9 cellular contexts compared by ENCODE assay signal in genomic region chr11:73387594-73388021, GRCh38. TPM values are rescaled to one million over a fixed set of nuclear protein-coding genes. Genes with fewer than 3 reads are reported as not detected.
DNase-seq lines count a peak whose midpoint lies in the region; ATAC-seq, FAIRE-seq and TF ChIP-seq lines count a peak whose summit lies in the region.
"Had no signal": no experiment of that assay in that cellular context is flagged by ENCODE, and none has a peak within 500 bp of the region (broad histone marks: within the 10 kb centered on the region; RNA-seq: fewer than 3 reads in every experiment).

No MANE protein-coding gene starts in this region.

- H3K27ac ChIP-seq in HL-60 (replicated peaks) = peak overlapping the region; percentile 87
- peak overlapping the region; percentile 95 for H3K27ac ChIP-seq in GM12878 (ENCODE audit: control insufficient read depth, insufficient read depth)
- peak overlapping the region in 1 of 2 donors; percentile 61 for H3K27ac ChIP-seq in coronary artery

- POLR2A ChIA-PET in Caco-2 (lab: Charles Lee) (no interaction called here), GM12878 (lab: Charles Lee) (interaction anchor here (0.6 to 2.2 kb wide), 3 partner anchors 9 to 1385 kb away, joined by 3 to 9 read pairs (median 5); no protein-coding TSS in a partner anchor)

- no peak for TF ChIP-seq POLR2A in GM12878 (IDR thresholded peaks at IDR 0.05; ENCODE audit: low read depth, low read length)

- no peaks in the 10 kb centered on the region for H4K20me1 ChIP-seq in GM12878 (ENCODE audit: control insufficient read depth, insufficient read depth)

- intact Hi-C loops in Caco-2 (cut with micrococcal nuclease; ENCODE audit: unreplicated experiment) (no loop called here), GM12878 (cut with micrococcal nuclease; ENCODE audit: unreplicated experiment) (no loop called here)

- peaks cover 6% of the 10 kb centered on the region for H3K36me3 Mint-ChIP-seq in Caco-2 (ENCODE audit: insufficient read depth, unreplicated experiment)
- no peaks in the 10 kb centered on the region for H3K36me3 Mint-ChIP-seq in nephron progenitor cell (ENCODE audit: low read depth)

- peak overlapping the region; percentile 88 for H3K4me2 ChIP-seq in GM12878 (ENCODE audit: control insufficient read depth, insufficient read depth)

- BruUV-seq in Caco-2 (replicated peaks; lab: Mats Ljungman, UMichigan) (no TSS peak), GM12878 (replicated peaks; lab: Mats Ljungman, UMichigan) (no TSS peak)

- ATAC-seq in GM12878 (no peak), GM19452 (IDR thresholded peaks at IDR 0.05; ENCODE audit: unreplicated experiment) (no peak), GM19328 (IDR thresholded peaks at IDR 0.05; ENCODE audit: unreplicated experiment) (no peak)

- FAIRE-seq in GM12878 (lab: Jason Lieb, UNC) = no peak
- FAIRE-seq: islet of Langerhans had no signal

- DNase-seq in Caco-2 (no peak), HL-60 (ENCODE audit: low read depth in 1 of 2, low spot score in 1 of 2) (peak in 1 of 2 experiments; percentile 58), GM12878 (ENCODE audit: low read depth, low spot score) (no peak), nephron progenitor cell (peak; percentile 68), coronary artery (ENCODE audit: low spot score) (no peak), NCI-H2107 treated with DMSO at 0.1 percent for 48 hours (lab: John Stamatoyannopoulos, UW; ENCODE audit: unreplicated experiment) (no peak)

- SMC1A ChIA-PET in GM12878 (lab: Charles Lee; ENCODE audit: uncharacterized antibody, unreplicated experiment) = interaction anchor here (1.2 to 1.4 kb wide), 2 partner anchors 14 to 36 kb away, joined by 4 to 5 read pairs; no protein-coding TSS in a partner anchor

- H2AFZ ChIP-seq in GM12878 (ENCODE audit: control insufficient read depth, low read depth, low read length) = no peak overlapping the region

- RAD21 ChIA-PET in GM12878 (lab: Charles Lee; ENCODE audit: unreplicated experiment) = interaction anchor here (1.0 to 1.1 kb wide), 3 partner anchors 15 to 52 kb away, joined by 3 to 6 read pairs (median 3); no protein-coding TSS in a partner anchor

- H3K27ac Mint-ChIP-seq in Caco-2 (ENCODE audit: unreplicated experiment) (peak overlapping the region; percentile 22), nephron progenitor cell (peak overlapping the region; percentile 90)

- H3K36me3 ChIP-seq in Caco-2 (ENCODE audit: control insufficient read depth, insufficient read depth, low read length) = no peaks in the 10 kb centered on the region
- peaks cover 7 to 35% of the 10 kb centered on the region in 2 experiments; a peak in 2 of 4 replicates for H3K36me3 ChIP-seq in GM12878 (ENCODE audit: control insufficient read depth in 2 of 2, insufficient read depth in 2 of 2, low read length in 1 of 2)

- CTCF ChIA-PET in Caco-2 (lab: Charles Lee) (no interaction called here), GM12878 (lab: Yijun Ruan, JAX) (interaction anchor here (0.6 to 25.6 kb wide), 6 partner anchors 10 to 801 kb away, joined by 3 to 400 read pairs (median 4); partner anchors contain the start of gene RELT)

- in situ Hi-C loops in GM12878 (cut with MboI) = no loop called here

- peak overlapping the region; percentile 62; the same call in 1 of the 2 replicates for H3K9ac ChIP-seq in GM12878 (ENCODE audit: control insufficient read depth, insufficient read depth, low read length)

- H3K4me3 ChIP-seq in Caco-2 (ENCODE audit: low read depth, low read length) = no peak overlapping the region
- no peak overlapping the region for H3K4me3 ChIP-seq in HL-60 (replicated peaks; ENCODE audit: insufficient read depth, low read length)
- H3K4me3 ChIP-seq in GM12878 = peak overlapping the region; percentile 43; the same call in 1 of the 2 replicates
- no peak overlapping the region for H3K4me3 ChIP-seq in coronary artery

- no peaks in the 10 kb centered on the region for H3K9me3 ChIP-seq in Caco-2
- H3K9me3 ChIP-seq in GM12878 (replicated peaks; ENCODE audit: control insufficient read depth, insufficient read depth, low read length) = no peaks in the 10 kb centered on the region

- TF ChIP-seq CTCF in Caco-2 (IDR thresholded peaks at IDR 0.05; ENCODE audit: insufficient read depth in 1 of 2, low read depth in 1 of 2, low read length in 1 of 2, severe bottlenecking in 1 of 2, unreplicated experiment in 1 of 2) = no peak
- TF ChIP-seq CTCF in HL-60 (IDR thresholded peaks at IDR 0.05; ENCODE audit: insufficient read depth, low read length) = no peak
- TF ChIP-seq CTCF in GM12878 (IDR thresholded peaks at IDR 0.05 in 2 of 3, conservative IDR thresholded peaks at IDR 0.05 in 1 of 3; ENCODE audit: control insufficient read depth in 2 of 3, extremely low read depth in 1 of 3, insufficient read depth in 1 of 3, low read depth in 3 of 3, low read length in 3 of 3) = 0 out of 6 replicates have a peak, but pooled peaks of 1 of the 3 experiments have one; percentile 2
- TF ChIP-seq CTCF in nephron progenitor cell (IDR thresholded peaks at IDR 0.05) = no peak
- TF ChIP-seq CTCF in coronary artery (IDR thresholded peaks at IDR 0.05) = no peak

- WGBS in GM12878 (ENCODE audit: insufficient coverage, insufficient replicate concordance, low lambda C conversion rate, missing lambda C conversion rate) = 48% methylated on average over 13 of the region's 13 CpGs

- H3K79me2 ChIP-seq in GM12878 (ENCODE audit: control insufficient read depth, insufficient read depth, low read length) = peaks cover 81% of the 10 kb centered on the region

- H3K4me1 ChIP-seq in Caco-2 (peaks cover 4% of the 10 kb centered on the region), GM12878 (ENCODE audit: control insufficient read depth, insufficient read depth, low read length) (peaks cover 63% of the 10 kb centered on the region)

- H3K27me3 ChIP-seq in Caco-2 (replicated peaks; ENCODE audit: control insufficient read depth, insufficient read depth, low read length) = no peaks in the 10 kb centered on the region
- no peaks in the 10 kb centered on the region for H3K27me3 ChIP-seq in HL-60 (ENCODE audit: insufficient read depth, poor library complexity, severe bottlenecking)
- H3K27me3 ChIP-seq in GM12878 (replicated peaks in 1 of 2; ENCODE audit: control insufficient read depth in 2 of 2, insufficient read depth in 2 of 2, low read length in 1 of 2) = no peaks in the 10 kb centered on the region

- H3K4me3 Mint-ChIP-seq in Caco-2 (ENCODE audit: unreplicated experiment) (no peak overlapping the region), nephron progenitor cell (peak overlapping the region; percentile 61)

- H3K27me3 Mint-ChIP-seq in Caco-2 (ENCODE audit: insufficient read depth, unreplicated experiment) (no peaks in the 10 kb centered on the region), nephron progenitor cell (ENCODE audit: low read depth, poor library complexity) (no peaks in the 10 kb centered on the region)

- TF ChIP-seq RAD21 in GM12878 (IDR thresholded peaks at IDR 0.05; ENCODE audit: insufficient read depth, low read depth, low read length) = no peak

- H3K4me1 Mint-ChIP-seq in Caco-2 (ENCODE audit: low read depth, unreplicated experiment) (no peaks in the 10 kb centered on the region), nephron progenitor cell (peaks cover 70% of the 10 kb centered on the region)

- TF ChIP-seq EP300 in GM12878 (IDR thresholded peaks at IDR 0.05; ENCODE audit: borderline replicate concordance in 1 of 2, control insufficient read depth in 1 of 2, low read depth in 2 of 2, low read length in 2 of 2) = no peak

- H3K9me3 Mint-ChIP-seq in Caco-2 (ENCODE audit: unreplicated experiment) (no peaks in the 10 kb centered on the region), nephron progenitor cell (no peaks in the 10 kb centered on the region)

TF ChIP-seq in GM12878, 131 proteins besides CTCF, POLR2A, EP300 and RAD21 (continues in another document):
- TF ChIP-seq, protein P1, sequence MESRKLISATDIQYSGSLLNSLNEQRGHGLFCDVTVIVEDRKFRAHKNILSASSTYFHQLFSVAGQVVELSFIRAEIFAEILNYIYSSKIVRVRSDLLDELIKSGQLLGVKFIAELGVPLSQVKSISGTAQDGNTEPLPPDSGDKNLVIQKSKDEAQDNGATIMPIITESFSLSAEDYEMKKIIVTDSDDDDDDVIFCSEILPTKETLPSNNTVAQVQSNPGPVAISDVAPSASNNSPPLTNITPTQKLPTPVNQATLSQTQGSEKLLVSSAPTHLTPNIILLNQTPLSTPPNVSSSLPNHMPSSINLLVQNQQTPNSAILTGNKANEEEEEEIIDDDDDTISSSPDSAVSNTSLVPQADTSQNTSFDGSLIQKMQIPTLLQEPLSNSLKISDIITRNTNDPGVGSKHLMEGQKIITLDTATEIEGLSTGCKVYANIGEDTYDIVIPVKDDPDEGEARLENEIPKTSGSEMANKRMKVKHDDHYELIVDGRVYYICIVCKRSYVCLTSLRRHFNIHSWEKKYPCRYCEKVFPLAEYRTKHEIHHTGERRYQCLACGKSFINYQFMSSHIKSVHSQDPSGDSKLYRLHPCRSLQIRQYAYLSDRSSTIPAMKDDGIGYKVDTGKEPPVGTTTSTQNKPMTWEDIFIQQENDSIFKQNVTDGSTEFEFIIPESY (IDR thresholded peaks at IDR 0.05) = 0 out of 2 replicates have a peak, but pooled peaks have one; percentile 15

RNA-seq across cellular contexts. Expression of gene RELT, which starts 11.4 kb away (rescaled TPM):
- 11.7 and 12.7 TPM in 2 replicates for total RNA-seq in Caco-2 (2022)
- total RNA-seq in GM12878 (2013; cell fraction: nucleolus; rRNA removed) = 89.6 and 94.7 TPM in 2 replicates
- 19.8 and 23.4 TPM in 2 replicates for total RNA-seq in GM12878 (2014; rRNA removed)
- total RNA-seq in GM12878 (2014; rRNA removed; fragmentation: Illumina TruSeq; extraction: Trizol) = 10.4 and 10.5 TPM in 2 replicates
- total RNA-seq in GM12878 (2021) = 27.9 and 28.5 TPM in 2 replicates
- 5.2 TPM for polyA plus RNA-seq in GM12878 (2011; ENCODE audit: low read depth)
- 7.9 and 13.0 TPM in 2 replicates for polyA plus RNA-seq in GM12878 (2011; rRNA removed)
- polyA plus RNA-seq in GM12878 (2011; cell fraction: cytosol; rRNA removed) = 17.2 and 25.3 TPM in 2 replicates
- 96.7 and 106 TPM in 2 replicates for polyA plus RNA-seq in GM12878 (2011; cell fraction: nucleus; rRNA removed)
- 16.1 and 16.3 TPM in 2 replicates for polyA plus RNA-seq in GM12878 (2012)
- 2.5 and 8.4 TPM in 2 replicates for polyA plus RNA-seq in GM12878 (2014; fragmentation: Illumina TruSeq; extraction: Trizol)
- polyA plus RNA-seq in GM12878 (2014; fragmentation: Nextera tagmentation; extraction: Ambion mirVana) = 1 to 10 TPM; 1.2 to 3.0 TPM
- 21.1 and 23.6 TPM in 2 replicates for polyA plus RNA-seq in GM12878 (2014; rRNA removed)
- 10 to 100 TPM in 1 of 2 experiments, 1 to 10 TPM in 1; 8.8 to 11.1 TPM for polyA plus RNA-seq in GM12878 (2016; fragmentation: Nextera tagmentation; extraction: Ambion mirVana)
- polyA minus RNA-seq in GM12878 (2011; rRNA and poly(A)+ RNA removed) = 10.7 and 22.1 TPM in 2 replicates
- polyA minus RNA-seq in GM12878 (2011; cell fraction: cytosol; rRNA and poly(A)+ RNA removed) = 8.4 and 10.4 TPM in 2 replicates
- 24.1 and 45.4 TPM in 2 replicates for polyA minus RNA-seq in GM12878 (2011; cell fraction: nucleus; rRNA and poly(A)+ RNA removed)
